ENCODE assay signal across 22 cellular contexts in genomic region chr11:116065519-116065918, GRCh38.
"Had no signal": no experiment of that assay in that cellular context is flagged by ENCODE, and none has a peak within 500 bp of the region (broad histone marks: within the 10 kb centered on the region; RNA-seq: fewer than 3 reads in every experiment).

No MANE protein-coding gene starts in this region.

- H3K27me3 ChIP-seq: hepatocyte, thyroid gland, upper lobe of left lung, uterus had no signal

- H3K4me1 ChIP-seq: pancreas, suprapubic skin, thyroid gland, uterus had no signal

- H3K4me2 ChIP-seq: hepatocyte, smooth muscle cell had no signal

- H3K79me2 ChIP-seq: hepatocyte had no signal

- H3K4me3 Mint-ChIP-seq: naive thymus-derived CD8-positive, alpha-beta T cell; neural crest cell had no signal

- H3K36me3 Mint-ChIP-seq: naive thymus-derived CD8-positive, alpha-beta T cell had no signal

- DNase-seq: cortex of kidney; esophagus squamous epithelium; foreskin fibroblast; head of caudate nucleus; kidney; mammary epithelial cell; mucosa of descending colon; naive thymus-derived CD8-positive, alpha-beta T cell; nucleus accumbens; pancreas; right cardiac atrium; stimulated activated CD4-positive, alpha-beta T cell treated with anti-CD3 and anti-CD28 coated beads, Interleukin-2, amount 100 ng/mL, for 48 hours; stimulated activated naive CD4-positive, alpha-beta T cell treated with Interleukin-2 at 50 U/mL for 16 hours; thyroid gland; upper lobe of left lung; uterus had no signal

- H3K36me3 ChIP-seq: esophagus squamous epithelium, pancreas, suprapubic skin, thyroid gland, upper lobe of left lung, uterus had no signal

- ATAC-seq: left lobe of liver; mucosa of descending colon; naive thymus-derived CD8-positive, alpha-beta T cell; pancreas; right cardiac atrium had no signal

- H3K27ac Mint-ChIP-seq: naive thymus-derived CD8-positive, alpha-beta T cell; progenitor cell of endocrine pancreas had no signal

- H3K4me3 ChIP-seq: esophagus squamous epithelium, hepatocyte, mucosa of descending colon, pancreas, smooth muscle cell, suprapubic skin, thyroid gland, upper lobe of left lung, uterus had no signal

- H3K9me3 ChIP-seq: esophagus squamous epithelium, mucosa of descending colon, pancreas, suprapubic skin, thyroid gland, upper lobe of left lung, uterus had no signal

- H2AFZ ChIP-seq: hepatocyte had no signal

- H3K9me3 Mint-ChIP-seq: neural crest cell had no signal

- H3K27ac ChIP-seq: esophagus squamous epithelium, hepatocyte, pancreas, suprapubic skin, thyroid gland, upper lobe of left lung, uterus had no signal
